ENCODE assay signal across 19 cellular contexts in the genomic region with DNA sequence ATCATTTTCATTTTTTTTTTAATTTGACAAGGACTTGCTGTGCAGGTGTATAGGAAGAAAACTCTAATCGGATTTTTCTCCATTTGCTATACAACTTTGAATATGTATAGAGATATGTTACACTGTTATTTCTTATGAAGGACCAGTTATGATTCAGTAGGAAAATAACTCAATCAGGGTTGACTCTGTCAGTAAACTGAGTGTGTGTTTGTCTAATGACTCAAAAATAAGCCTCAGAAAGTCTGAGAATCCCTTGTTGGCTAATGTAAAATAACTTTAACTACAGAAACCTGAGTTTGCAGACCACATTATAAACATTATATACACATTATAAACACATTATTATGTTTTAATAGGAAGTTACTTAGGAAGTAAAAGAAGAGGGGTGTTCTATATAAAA.
A peak's percentile ranks its signal among the peaks of the same experiment; 100 is the strongest.
DNase-seq lines count a peak whose midpoint lies in the region; FAIRE-seq and TF ChIP-seq lines count a peak whose summit lies in the region.
"Had no signal": no experiment of that assay in that cellular context is flagged by ENCODE, and none has a peak within 500 bp of the region (broad histone marks: within the 10 kb centered on the region; RNA-seq: fewer than 3 reads in every experiment).

No MANE protein-coding gene starts in this region.

- H3K9me1 ChIP-seq in endothelial cell of umbilical vein (replicated peaks; ENCODE audit: control insufficient read depth, extremely low read depth, insufficient read depth, low read length), result no peaks in the 10 kb centered on the region

- no peak overlapping the region for H2BK15ac ChIP-seq in mesendoderm (replicated peaks; ENCODE audit: low read depth)

- H3K4me3 ChIP-seq in adipocyte (ENCODE audit: low read length), result no peak overlapping the region
- H3K4me3 ChIP-seq in endothelial cell of umbilical vein (replicated peaks in 1 of 3; ENCODE audit: insufficient read depth in 1 of 3, low read depth in 1 of 3, low read length in 3 of 3), result no peak overlapping the region
- H3K4me3 ChIP-seq in mesendoderm (ENCODE audit: low read length), result no peak overlapping the region

- WGBS in mesendoderm (ENCODE audit: extremely low coverage, insufficient coverage, low lambda C conversion rate), result no CpG with 5 or more reads among the region's 1 CpG

- H4K20me1 ChIP-seq in endothelial cell of umbilical vein (replicated peaks; ENCODE audit: control insufficient read depth, extremely low read depth, insufficient read depth, low read length), result no peaks in the 10 kb centered on the region

- H4K5ac ChIP-seq in mesendoderm (ENCODE audit: low read length), result no peak overlapping the region

- dilution Hi-C loops in endothelial cell of umbilical vein (cut with MboI; ENCODE audit: extremely low pct_ligation_motif_present, low sequenced_read_pairs), result no loop called here

- no peak for TF ChIP-seq POLR2A in endothelial cell of umbilical vein (IDR thresholded peaks at IDR 0.05; ENCODE audit: low read depth, low read length)

- intact Hi-C loops in endothelial cell of umbilical vein (cut with micrococcal nuclease), result no loop called here

- H3K36me3 ChIP-seq in adipocyte (ENCODE audit: control insufficient read depth, insufficient read depth, low read length, severe bottlenecking) (no peaks in the 10 kb centered on the region), endothelial cell of umbilical vein (ENCODE audit: control insufficient read depth in 2 of 2, extremely low read depth in 1 of 2, insufficient read depth in 2 of 2, low read length in 2 of 2) (no peaks in the 10 kb centered on the region), mesendoderm (ENCODE audit: control insufficient read depth, insufficient read depth, low read length) (no peaks in the 10 kb centered on the region)

- TF ChIP-seq CTCF in endothelial cell of umbilical vein (IDR thresholded peaks at IDR 0.05; ENCODE audit: extremely low read depth in 1 of 2, insufficient read depth in 1 of 2, low read depth in 1 of 2, low read length in 2 of 2), result no peak

- H3K9ac ChIP-seq in adipocyte (ENCODE audit: low read length), result no peak overlapping the region
- H3K9ac ChIP-seq in endothelial cell of umbilical vein (replicated peaks; ENCODE audit: extremely low read depth, insufficient read depth, low read length), result no peak overlapping the region
- H3K9ac ChIP-seq in mesendoderm (ENCODE audit: low read length), result no peak overlapping the region
- H3K9ac ChIP-seq: KMS-11 had no signal

- no peak overlapping the region for H4K8ac ChIP-seq in mesendoderm (ENCODE audit: low read depth, low read length)

- CTCF ChIA-PET in endothelial cell of umbilical vein (lab: Charles Lee), result no interaction called here

- no peak overlapping the region for H2BK120ac ChIP-seq in mesendoderm (ENCODE audit: low read depth, low read length)

- H3K27ac ChIP-seq in endothelial cell of umbilical vein (ENCODE audit: insufficient read depth, low read depth, low read length) (no peak overlapping the region), mesendoderm (ENCODE audit: low read depth, low read length) (no peak overlapping the region)
- H3K27ac ChIP-seq: KMS-11 had no signal

- no TSS peak for BruUV-seq in endothelial cell of umbilical vein (replicated peaks; lab: Mats Ljungman, UMichigan)

- H3K23ac ChIP-seq in mesendoderm (ENCODE audit: low read length), result no peak overlapping the region

- H3K4me2 ChIP-seq in endothelial cell of umbilical vein (ENCODE audit: insufficient read depth, low read length) (no peak overlapping the region), mesendoderm (ENCODE audit: low read length) (no peak overlapping the region)
- H3K4me2 ChIP-seq: KMS-11 had no signal

- POLR2A ChIA-PET in endothelial cell of umbilical vein (lab: Charles Lee), result no interaction called here

- no peak overlapping the region for H2AFZ ChIP-seq in endothelial cell of umbilical vein (ENCODE audit: low read depth, low read length)

- H2BK5ac ChIP-seq in mesendoderm (ENCODE audit: low read length), result no peak overlapping the region

- H3K79me1 ChIP-seq in mesendoderm (ENCODE audit: low read length), result no peaks in the 10 kb centered on the region

- DNase-seq in EL, result peak; percentile 22
- peak; percentile 59 for DNase-seq in adipocyte (ENCODE audit: low read depth)
- no peak for DNase-seq in endothelial cell of umbilical vein (ENCODE audit: low read depth, low spot score)
- DNase-seq in renal cortical epithelial cell (ENCODE audit: low read depth), result peak; percentile 25
- DNase-seq in mesendoderm, result no peak
- DNase-seq in SW480 (ENCODE audit: low spot score), result no peak
- DNase-seq in cerebellum (ENCODE audit: low spot score), result no peak
- DNase-seq: ACHN; CD4-positive, CD25-positive, alpha-beta regulatory T cell; DND-41; HFFc6; MM.1S; NCI-H1105 treated with DMSO at 0.1 percent for 48 hours; NCI-H1930; NCI-H2171; NCI-H82; SIG-M5 had no signal

- FAIRE-seq in endothelial cell of umbilical vein (lab: Jason Lieb, UNC), result no peak
- FAIRE-seq: H1 had no signal

- H3K27me3 ChIP-seq in adipocyte (replicated peaks; ENCODE audit: control insufficient read depth, insufficient read depth, low read length) (no peaks in the 10 kb centered on the region), endothelial cell of umbilical vein (ENCODE audit: control insufficient read depth in 2 of 2, insufficient read depth in 2 of 2, low read length in 2 of 2) (no peaks in the 10 kb centered on the region), mesendoderm (ENCODE audit: insufficient read depth, low read length, poor library complexity) (no peaks in the 10 kb centered on the region)

- H3K4me1 ChIP-seq in adipocyte (ENCODE audit: control insufficient read depth, insufficient read depth, low read length), result peaks cover 2% of the 10 kb centered on the region
- H3K4me1 ChIP-seq in endothelial cell of umbilical vein (ENCODE audit: control insufficient read depth, extremely low read depth, insufficient read depth, low read length), result no peaks in the 10 kb centered on the region
- H3K4me1 ChIP-seq in mesendoderm (ENCODE audit: control insufficient read depth, low read depth, low read length), result no peaks in the 10 kb centered on the region

- H3K79me2 ChIP-seq in endothelial cell of umbilical vein (ENCODE audit: control insufficient read depth, insufficient read depth, low read length) (no peaks in the 10 kb centered on the region), mesendoderm (ENCODE audit: control insufficient read depth, insufficient read depth, low read length) (no peaks in the 10 kb centered on the region)

- H3K56ac ChIP-seq in mesendoderm (ENCODE audit: low read length), result no peak overlapping the region

- no peak overlapping the region for H2AK5ac ChIP-seq in mesendoderm (ENCODE audit: low read length)

- no peak overlapping the region for H3K18ac ChIP-seq in mesendoderm (ENCODE audit: low read length)

- H3K9me3 ChIP-seq in adipocyte (ENCODE audit: control insufficient read depth, low read length) (no peaks in the 10 kb centered on the region), endothelial cell of umbilical vein (replicated peaks; ENCODE audit: control insufficient read depth, insufficient read depth, low read length) (no peaks in the 10 kb centered on the region)

- no peak overlapping the region for H3K4ac ChIP-seq in mesendoderm (ENCODE audit: low read depth, low read length)

TF ChIP-seq in endothelial cell of umbilical vein, 7 proteins besides CTCF, POLR2A, EP300 and RAD21:
- TF ChIP-seq FOS (IDR thresholded peaks at IDR 0.05; ENCODE audit: borderline replicate concordance, insufficient read depth, low read length) (peak; percentile 16), MYC (IDR thresholded peaks at IDR 0.05; ENCODE audit: low read depth, low read length) (no peak)
TF ChIP-seq in endothelial cell of umbilical vein: peak in this region for 1.

Comparison
In these comparisons a context has a peak if more than half of its experiments do, and no peak if none do; other contexts are left out.
1. DNase-seq: peak in EL (single experiment), adipocyte (single experiment) and renal cortical epithelial cell (single experiment); none in endothelial cell of umbilical vein (single experiment), mesendoderm (single experiment), SW480 (single experiment) and cerebellum (single experiment).